ENCODE assay signal across 19 cellular contexts in the genomic region with DNA sequence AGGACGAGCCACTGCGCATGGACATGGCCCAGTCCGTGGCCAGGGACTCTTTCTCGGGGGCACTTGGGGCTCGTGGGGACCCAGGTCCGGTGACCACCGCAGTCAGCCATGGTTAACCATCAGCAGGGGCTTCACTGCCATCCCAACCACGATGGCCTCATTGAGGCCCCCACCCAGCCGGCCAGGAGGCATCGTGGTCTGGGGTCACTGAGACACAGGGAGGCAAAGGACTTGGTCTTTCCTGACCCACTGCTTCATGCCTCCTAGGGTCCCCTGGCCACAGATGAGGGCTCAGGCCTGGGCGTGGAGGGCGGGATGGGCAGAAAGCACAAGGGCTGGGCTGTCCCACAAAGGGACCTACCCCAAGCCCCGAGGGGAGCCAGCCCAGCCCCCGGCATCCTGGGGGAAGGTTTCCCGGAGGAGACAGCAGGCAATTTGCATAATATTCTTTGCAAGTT. TPM values are rescaled to one million over a fixed set of nuclear protein-coding genes. Genes with fewer than 3 reads are reported as not detected.
A peak's percentile ranks its signal among the peaks of the same experiment; 100 is the strongest.
DNase-seq lines count a peak whose midpoint lies in the region; ATAC-seq, FAIRE-seq and TF ChIP-seq lines count a peak whose summit lies in the region.
"Had no signal": no experiment of that assay in that cellular context is flagged by ENCODE, and none has a peak within 500 bp of the region (broad histone marks: within the 10 kb centered on the region; RNA-seq: fewer than 3 reads in every experiment).

No MANE protein-coding gene starts in this region.

- no peak overlapping the region for H3K9ac ChIP-seq in SK-N-SH
- no peak overlapping the region for H3K9ac ChIP-seq in GM12878 (ENCODE audit: control insufficient read depth, insufficient read depth, low read length)
- H3K9ac ChIP-seq in HepG2 (ENCODE audit: insufficient read depth, low read depth, low read length): no peak overlapping the region

- no peaks in the 10 kb centered on the region for H3K27me3 ChIP-seq in SK-N-SH (ENCODE audit: insufficient read depth)
- no peaks in the 10 kb centered on the region for H3K27me3 ChIP-seq in GM12878 (replicated peaks in 1 of 2; ENCODE audit: control insufficient read depth in 2 of 2, insufficient read depth in 2 of 2, low read length in 1 of 2)
- no peaks in the 10 kb centered on the region for H3K27me3 ChIP-seq in HepG2 (ENCODE audit: control insufficient read depth in 1 of 2, insufficient read depth in 2 of 2, low read length in 2 of 2)
- H3K27me3 ChIP-seq in thoracic aorta (replicated peaks; ENCODE audit: insufficient read depth): no peaks in the 10 kb centered on the region

- H3K4me2 ChIP-seq in SK-N-SH (no peak overlapping the region), GM12878 (ENCODE audit: control insufficient read depth, insufficient read depth) (peak overlapping the region; percentile 59), HepG2 (ENCODE audit: low read depth, low read length) (no peak overlapping the region)

- peak; percentile 50 for DNase-seq in SK-N-SH
- DNase-seq in GM12878 (ENCODE audit: low read depth, low spot score): no peak
- DNase-seq in HepG2 (ENCODE audit: low spot score): no peak
- DNase-seq in thoracic aorta (ENCODE audit: low spot score): no peak
- DNase-seq in germinal center (ENCODE audit: low spot score): no peak
- DNase-seq in activated gamma-delta T cell treated with Interleukin-2 at 50 U/mL for 16 hours: no peak
- DNase-seq in NCI-H1694 treated with DMSO at 0.1 percent for 48 hours (lab: John Stamatoyannopoulos, UW): no peak
- DNase-seq: activated CD8-positive, alpha-beta memory T cell treated with anti-CD3 and anti-CD28 coated beads for 24 hours; Kasumi-1; NCI-H187 treated with DMSO at 0.1 percent for 48 hours; NCI-H510A treated with DMSO at 0.1 percent for 48 hours; occipital lobe; small intestine; stimulated activated naive CD4-positive, alpha-beta T cell treated with Interleukin-2 at 50 U/mL for 16 hours; T-helper 1 cell; WERI-Rb-1 had no signal

- POLR2A ChIA-PET in SK-N-SH (lab: Yijun Ruan, JAX): no interaction called here
- POLR2A ChIA-PET in GM12878 (lab: Charles Lee): interaction anchor here (0.5 to 2.0 kb wide), 2 partner anchors 11 to 21 kb away, joined by 3 to 6 read pairs; no protein-coding TSS in a partner anchor
- POLR2A ChIA-PET in HepG2 (lab: Yijun Ruan, JAX): no interaction called here

- intact Hi-C loops in GM12878 (cut with micrococcal nuclease; ENCODE audit: unreplicated experiment): no loop called here
- intact Hi-C loops in HepG2 (cut with micrococcal nuclease; ENCODE audit: unreplicated experiment): no loop called here

- peaks cover 10% of the 10 kb centered on the region for H3F3A ChIP-seq in SK-N-SH (replicated peaks; ENCODE audit: insufficient read depth)

- no peak overlapping the region for H2AFZ ChIP-seq in SK-N-SH (ENCODE audit: low read depth)
- H2AFZ ChIP-seq in GM12878 (ENCODE audit: control insufficient read depth, low read depth, low read length): no peak overlapping the region
- H2AFZ ChIP-seq in HepG2 (ENCODE audit: low read length): no peak overlapping the region

- TF ChIP-seq CTCF in SK-N-SH (IDR thresholded peaks at IDR 0.05) (no peak), GM12878 (IDR thresholded peaks at IDR 0.05 in 2 of 3, conservative IDR thresholded peaks at IDR 0.05 in 1 of 3; ENCODE audit: control insufficient read depth in 2 of 3, extremely low read depth in 1 of 3, insufficient read depth in 1 of 3, low read depth in 3 of 3, low read length in 3 of 3) (no peak), HepG2 (CRISPR knock-in tag; IDR thresholded peaks at IDR 0.05) (no peak), thoracic aorta (IDR thresholded peaks at IDR 0.05) (no peak)

- H3K4me3 ChIP-seq in SK-N-SH (ENCODE audit: low read depth in 2 of 2, low read length in 1 of 2) (no peak overlapping the region), GM12878 (no peak overlapping the region), HepG2 (replicated peaks in 1 of 3; ENCODE audit: insufficient read depth in 1 of 3, low read depth in 2 of 3, low read length in 3 of 3) (no peak overlapping the region), thoracic aorta (peak overlapping the region; percentile 52)

- no TSS peak for BruUV-seq in GM12878 (replicated peaks; lab: Mats Ljungman, UMichigan)
- no TSS peak for BruUV-seq in HepG2 (replicated peaks; lab: Mats Ljungman, UMichigan)

- FAIRE-seq in GM12878 (lab: Jason Lieb, UNC) (no peak), HepG2 (lab: Jason Lieb, UNC) (no peak)
- FAIRE-seq: GM12891, small intestine had no signal

- TF ChIP-seq RAD21 in SK-N-SH (IDR thresholded peaks at IDR 0.05; ENCODE audit: low read length) (no peak), GM12878 (IDR thresholded peaks at IDR 0.05; ENCODE audit: insufficient read depth, low read depth, low read length) (no peak), HepG2 (CRISPR knock-in tag; IDR thresholded peaks at IDR 0.05) (no peak)

- TF ChIP-seq EP300 in SK-N-SH (IDR thresholded peaks at IDR 0.05; ENCODE audit: borderline replicate concordance in 1 of 2, low read depth in 1 of 2, low read length in 1 of 2) (no peak), GM12878 (IDR thresholded peaks at IDR 0.05; ENCODE audit: borderline replicate concordance in 1 of 2, control insufficient read depth in 1 of 2, low read depth in 2 of 2, low read length in 2 of 2) (no peak), HepG2 (IDR thresholded peaks at IDR 0.05; ENCODE audit: low read depth in 2 of 2, low read length in 2 of 2) (no peak), HepG2 (CRISPR knock-in tag; IDR thresholded peaks at IDR 0.05; ENCODE audit: borderline replicate concordance) (no peak)

- in situ Hi-C loops in GM12878 (cut with MboI): no loop called here
- in situ Hi-C loops in HepG2 (cut with HindIII; ENCODE audit: extremely low pct_ligation_motif_present, low pct_unique_long_range_greater_than_20kb): no loop called here

- 80% methylated on average over 7 of the region's 15 CpGs for WGBS in SK-N-SH (ENCODE audit: low lambda C conversion rate)
- 46% methylated on average over 15 of the region's 15 CpGs for WGBS in GM12878 (ENCODE audit: insufficient coverage, insufficient replicate concordance, low lambda C conversion rate, missing lambda C conversion rate)
- 85% methylated on average over 3 of the region's 15 CpGs for WGBS in HepG2 (ENCODE audit: low lambda C conversion rate)

- no peak for ATAC-seq in SK-N-SH treated with all-trans-retinoic acid at 6 μM for 48 hours
- no peak for ATAC-seq in GM12878
- ATAC-seq in HepG2: no peak
- ATAC-seq in thoracic aorta (ENCODE audit: insufficient number of reproducible peaks, low FRiP score, low read depth): no peak

- H3K9me3 ChIP-seq in SK-N-SH (no peaks in the 10 kb centered on the region), GM12878 (replicated peaks; ENCODE audit: control insufficient read depth, insufficient read depth, low read length) (no peaks in the 10 kb centered on the region), HepG2 (ENCODE audit: low read length) (no peaks in the 10 kb centered on the region), thoracic aorta (no peaks in the 10 kb centered on the region)

- TF ChIP-seq POLR2A in GM12878 (IDR thresholded peaks at IDR 0.05; ENCODE audit: low read depth, low read length) (no peak), HepG2 (IDR thresholded peaks at IDR 0.05; ENCODE audit: insufficient read depth in 1 of 2, low read depth in 2 of 2, low read length in 2 of 2) (no peak)

- peaks cover 86% of the 10 kb centered on the region for H3K79me2 ChIP-seq in SK-N-SH (ENCODE audit: insufficient read depth)
- H3K79me2 ChIP-seq in GM12878 (ENCODE audit: control insufficient read depth, insufficient read depth, low read length): peaks cover 6% of the 10 kb centered on the region
- H3K79me2 ChIP-seq in HepG2 (ENCODE audit: insufficient read depth, low read length): peaks cover 85% of the 10 kb centered on the region

- H3K9me2 ChIP-seq in SK-N-SH: no peaks in the 10 kb centered on the region

- H3K36me3 ChIP-seq in SK-N-SH (replicated peaks in 1 of 2; ENCODE audit: control insufficient read depth in 1 of 2, insufficient read depth in 2 of 2, low read length in 1 of 2): peaks cover 0 to 5% of the 10 kb centered on the region in 2 experiments
- H3K36me3 ChIP-seq in GM12878 (ENCODE audit: control insufficient read depth in 2 of 2, insufficient read depth in 2 of 2, low read length in 1 of 2): no peaks in the 10 kb centered on the region
- H3K36me3 ChIP-seq in HepG2 (replicated peaks in 1 of 2; ENCODE audit: control insufficient read depth in 1 of 2, insufficient read depth in 2 of 2, low read length in 2 of 2): 0 out of 5 replicates have a peak, but pooled peaks cover 4 to 7% of the 10 kb centered on the region in 2 experiments
- H3K36me3 ChIP-seq in thoracic aorta: no peaks in the 10 kb centered on the region
- H3K36me3 ChIP-seq: WERI-Rb-1 had no signal

- SMC1A ChIA-PET in GM12878 (lab: Charles Lee; ENCODE audit: uncharacterized antibody, unreplicated experiment): interaction anchor here (3.0 kb wide), 1 partner anchor 33 kb away, joined by 15 read pairs; no protein-coding TSS in a partner anchor

- RAD21 ChIA-PET in GM12878 (lab: Charles Lee; ENCODE audit: unreplicated experiment): interaction anchor here (0.6 to 2.9 kb wide), 3 partner anchors 18 to 97 kb away, joined by 3 to 28 read pairs (median 13); no protein-coding TSS in a partner anchor

- peaks cover 32 to 45% of the 10 kb centered on the region in 2 experiments; a peak in 3 of 4 replicates for H3K4me1 ChIP-seq in SK-N-SH (ENCODE audit: control insufficient read depth in 1 of 2, insufficient read depth in 2 of 2, low read depth in 1 of 2, low read length in 1 of 2)
- peaks cover 8% of the 10 kb centered on the region for H3K4me1 ChIP-seq in GM12878 (ENCODE audit: control insufficient read depth, insufficient read depth, low read length)
- peaks cover 35% of the 10 kb centered on the region for H3K4me1 ChIP-seq in HepG2 (ENCODE audit: insufficient read depth, low read length)
- peaks cover 67 to 84% of the 10 kb centered on the region in 2 donors for H3K4me1 ChIP-seq in thoracic aorta (ENCODE audit: control insufficient read depth in 1 of 2, low read depth in 2 of 2)

- no peak overlapping the region; a peak in 1 of 4 replicates for H3K27ac ChIP-seq in SK-N-SH (ENCODE audit: low read depth in 2 of 2, low read length in 1 of 2)
- H3K27ac ChIP-seq in GM12878 (ENCODE audit: control insufficient read depth, insufficient read depth): no peak overlapping the region
- H3K27ac ChIP-seq in HepG2 (ENCODE audit: extremely low read length, insufficient read depth, low read length): no peak overlapping the region
- peak overlapping the region; percentile 73 to 94 for H3K27ac ChIP-seq in thoracic aorta
- H3K27ac ChIP-seq: 22Rv1, WERI-Rb-1 had no signal

- H4K20me1 ChIP-seq in SK-N-SH (ENCODE audit: insufficient read depth): peaks cover 96% of the 10 kb centered on the region
- H4K20me1 ChIP-seq in GM12878 (ENCODE audit: control insufficient read depth, insufficient read depth): no peaks in the 10 kb centered on the region
- peaks cover 41% of the 10 kb centered on the region; the same call in 1 of the 2 replicates for H4K20me1 ChIP-seq in HepG2 (ENCODE audit: insufficient read depth, low read length)

- CTCF ChIA-PET in SK-N-SH (lab: Yijun Ruan, JAX): interaction anchor here (1.8 to 4.3 kb wide), 4 partner anchors 23 to 121 kb away, joined by 9 to 37 read pairs (median 22); no protein-coding TSS in a partner anchor
- CTCF ChIA-PET in GM12878 (lab: Yijun Ruan, JAX): interaction anchor here (3.3 kb wide), 1 partner anchor 33 kb away, joined by 46 read pairs; a partner anchor contains a TSS
- CTCF ChIA-PET in HepG2 (lab: Yijun Ruan, JAX; ENCODE audit: low intra/inter-chr PET ratio, low total read pairs): no interaction called here

RNA-seq across cellular contexts. Expression of a gene that starts 6.6 kb away (rescaled TPM):
- polyA plus RNA-seq in SK-N-SH (2012; rRNA removed) (18.4 and 22.1 TPM in 2 replicates), GM12878 (2011; rRNA removed) (3.5 and 5.4 TPM in 2 replicates), GM12878 (2014; fragmentation: Illumina TruSeq; extraction: Trizol) (2.0 and 3.1 TPM in 2 replicates), GM12878 (2014; fragmentation: Nextera tagmentation; extraction: Ambion mirVana) (1 to 10 TPM in 1 of 2 experiments, under 1 TPM in 1; 0.66 to 1.0 TPM), GM12878 (2014; rRNA removed) (7.5 and 9.4 TPM in 2 replicates), GM12878 (2016; fragmentation: Nextera tagmentation; extraction: Ambion mirVana) (1 to 10 TPM; 2.7 to 2.9 TPM), HepG2 (2011; rRNA removed) (5.9 and 6.3 TPM in 2 replicates)
- polyA plus RNA-seq in SK-N-SH (2012; cell fraction: cytosol; rRNA removed): 11.0 and 14.6 TPM in 2 replicates
- 32.2 and 32.4 TPM in 2 replicates for polyA plus RNA-seq in SK-N-SH (2012; cell fraction: nucleus; rRNA removed)
- total RNA-seq in GM12878 (2013; cell fraction: nucleolus; rRNA removed): 11.9 and 13.5 TPM in 2 replicates
- total RNA-seq in GM12878 (2014; rRNA removed) (7.9 and 9.1 TPM in 2 replicates), GM12878 (2014; rRNA removed; fragmentation: Illumina TruSeq; extraction: Trizol) (3.5 and 3.8 TPM in 2 replicates), GM12878 (2021) (14.2 and 14.7 TPM in 2 replicates), HepG2 (2016; rRNA removed; fragmentation: Illumina TruSeq; extraction: Trizol) (10.5 and 12.3 TPM in 2 replicates), thoracic aorta (10 to 100 TPM; 69.2 to 79.7 TPM)
- 1.1 TPM for polyA plus RNA-seq in GM12878 (2011; ENCODE audit: low read depth)
- 7.9 and 9.6 TPM in 2 replicates for polyA plus RNA-seq in GM12878 (2011; cell fraction: cytosol; rRNA removed)
- polyA plus RNA-seq in GM12878 (2011; cell fraction: nucleus; rRNA removed): 15.3 and 20.7 TPM in 2 replicates
- 3.8 and 4.4 TPM in 2 replicates for polyA plus RNA-seq in GM12878 (2012)
- 11.8 and 12.6 TPM in 2 replicates for polyA minus RNA-seq in GM12878 (2011; rRNA and poly(A)+ RNA removed)
- polyA minus RNA-seq in GM12878 (2011; cell fraction: cytosol; rRNA and poly(A)+ RNA removed): 7.3 and 9.0 TPM in 2 replicates
- 3.5 and 7.1 TPM in 2 replicates for polyA minus RNA-seq in GM12878 (2011; cell fraction: nucleus; rRNA and poly(A)+ RNA removed)
- 2.1 and 2.2 TPM in 2 replicates for total RNA-seq in HepG2 (2016; cell fraction: cytosol; rRNA removed; fragmentation: Illumina TruSeq; extraction: Trizol; ENCODE audit: low read depth)
- 9.0 and 12.3 TPM in 2 replicates for total RNA-seq in HepG2 (2016; cell fraction: insoluble cytoplasmic fraction; rRNA removed; fragmentation: Illumina TruSeq; extraction: Trizol)
- total RNA-seq in HepG2 (2016; cell fraction: membrane; rRNA removed; fragmentation: Illumina TruSeq; extraction: Trizol): 5.3 TPM in 2 replicates
- total RNA-seq in HepG2 (2016; cell fraction: nucleus; rRNA removed; fragmentation: Illumina TruSeq; extraction: Trizol): 8.0 and 9.6 TPM in 2 replicates
- 4.1 and 5.8 TPM in 2 replicates for polyA plus RNA-seq in HepG2 (2011; cell fraction: cytosol; rRNA removed)
- 28.9 and 40.8 TPM in 2 replicates for polyA plus RNA-seq in HepG2 (2011; cell fraction: nucleus; rRNA removed)
- polyA plus RNA-seq in HepG2 (2012): 6.2 and 7.1 TPM in 2 replicates
- polyA plus RNA-seq in HepG2 (2016; cell fraction: cytosol; fragmentation: Illumina TruSeq; extraction: Trizol; ENCODE audit: low read depth): 0.80 TPM in 2 replicates
- polyA plus RNA-seq in HepG2 (2016; cell fraction: insoluble cytoplasmic fraction; fragmentation: Illumina TruSeq; extraction: Trizol; ENCODE audit: low read depth): 8.9 and 10.6 TPM in 2 replicates
- polyA plus RNA-seq in HepG2 (2016; cell fraction: membrane; fragmentation: Illumina TruSeq; extraction: Trizol; ENCODE audit: low read depth): 2.4 and 2.5 TPM in 2 replicates
- polyA plus RNA-seq in HepG2 (2016; cell fraction: nucleus; fragmentation: Illumina TruSeq; extraction: Trizol; ENCODE audit: insufficient read depth, low read depth): 15.3 and 15.7 TPM in 2 replicates
- polyA minus RNA-seq in HepG2 (2011; rRNA and poly(A)+ RNA removed; ENCODE audit: low replicate concordance): 14.5 and 16.4 TPM in 2 replicates
- polyA minus RNA-seq in HepG2 (2011; cell fraction: cytosol; rRNA and poly(A)+ RNA removed): 9.2 and 9.6 TPM in 2 replicates
- polyA minus RNA-seq in HepG2 (2011; cell fraction: nucleus; rRNA and poly(A)+ RNA removed): 10.6 and 13.4 TPM in 2 replicates

RNA-seq across cellular contexts. Expression of a gene that starts 30.2 kb away (rescaled TPM):
- polyA plus RNA-seq in SK-N-SH (2012; rRNA removed) (22.1 and 25.9 TPM in 2 replicates), GM12878 (2011; rRNA removed) (3.5 and 6.2 TPM in 2 replicates), GM12878 (2014; fragmentation: Illumina TruSeq; extraction: Trizol) (2.6 and 6.7 TPM in 2 replicates), GM12878 (2014; fragmentation: Nextera tagmentation; extraction: Ambion mirVana) (1 to 10 TPM in 1 of 2 experiments, under 1 TPM in 1; 0.39 to 1.2 TPM), GM12878 (2014; rRNA removed) (25.4 and 27.5 TPM in 2 replicates), GM12878 (2016; fragmentation: Nextera tagmentation; extraction: Ambion mirVana) (10 to 100 TPM in 1 of 2 experiments, 1 to 10 TPM in 1; 6.2 to 16.6 TPM), HepG2 (2011; rRNA removed) (5.5 and 7.1 TPM in 2 replicates)
- 14.6 and 21.9 TPM in 2 replicates for polyA plus RNA-seq in SK-N-SH (2012; cell fraction: cytosol; rRNA removed)
- polyA plus RNA-seq in SK-N-SH (2012; cell fraction: nucleus; rRNA removed): 31.1 and 36.2 TPM in 2 replicates
- total RNA-seq in GM12878 (2013; cell fraction: nucleolus; rRNA removed): 19.1 and 19.6 TPM in 2 replicates
- total RNA-seq in GM12878 (2014; rRNA removed) (30.1 and 39.9 TPM in 2 replicates), GM12878 (2014; rRNA removed; fragmentation: Illumina TruSeq; extraction: Trizol) (8.5 and 10.4 TPM in 2 replicates), GM12878 (2021) (33.4 and 38.4 TPM in 2 replicates), HepG2 (2016; rRNA removed; fragmentation: Illumina TruSeq; extraction: Trizol) (12.0 and 13.9 TPM in 2 replicates), thoracic aorta (10 to 100 TPM; 38.9 to 40.1 TPM)
- 3.5 TPM for polyA plus RNA-seq in GM12878 (2011; ENCODE audit: low read depth)
- polyA plus RNA-seq in GM12878 (2011; cell fraction: cytosol; rRNA removed): 9.3 and 16.0 TPM in 2 replicates
- polyA plus RNA-seq in GM12878 (2011; cell fraction: nucleus; rRNA removed): 22.4 and 27.6 TPM in 2 replicates
- polyA plus RNA-seq in GM12878 (2012): 9.7 and 11.4 TPM in 2 replicates
- 5.5 and 13.3 TPM in 2 replicates for polyA minus RNA-seq in GM12878 (2011; rRNA and poly(A)+ RNA removed)
- polyA minus RNA-seq in GM12878 (2011; cell fraction: cytosol; rRNA and poly(A)+ RNA removed): 7.3 and 8.3 TPM in 2 replicates
- polyA minus RNA-seq in GM12878 (2011; cell fraction: nucleus; rRNA and poly(A)+ RNA removed): 12.8 and 25.1 TPM in 2 replicates
- total RNA-seq in HepG2 (2016; cell fraction: cytosol; rRNA removed; fragmentation: Illumina TruSeq; extraction: Trizol; ENCODE audit: low read depth): 7.7 and 7.9 TPM in 2 replicates
- total RNA-seq in HepG2 (2016; cell fraction: insoluble cytoplasmic fraction; rRNA removed; fragmentation: Illumina TruSeq; extraction: Trizol): 9.6 and 13.9 TPM in 2 replicates
- total RNA-seq in HepG2 (2016; cell fraction: membrane; rRNA removed; fragmentation: Illumina TruSeq; extraction: Trizol): 17.8 and 22.1 TPM in 2 replicates
- total RNA-seq in HepG2 (2016; cell fraction: nucleus; rRNA removed; fragmentation: Illumina TruSeq; extraction: Trizol): 10.1 and 11.0 TPM in 2 replicates
- 7.1 and 10.4 TPM in 2 replicates for polyA plus RNA-seq in HepG2 (2011; cell fraction: cytosol; rRNA removed)
- 9.4 and 12.5 TPM in 2 replicates for polyA plus RNA-seq in HepG2 (2011; cell fraction: nucleus; rRNA removed)
- polyA plus RNA-seq in HepG2 (2012): 6.0 and 9.5 TPM in 2 replicates
- 6.4 and 8.1 TPM in 2 replicates for polyA plus RNA-seq in HepG2 (2016; cell fraction: cytosol; fragmentation: Illumina TruSeq; extraction: Trizol; ENCODE audit: low read depth)
- 14.5 and 15.8 TPM in 2 replicates for polyA plus RNA-seq in HepG2 (2016; cell fraction: insoluble cytoplasmic fraction; fragmentation: Illumina TruSeq; extraction: Trizol; ENCODE audit: low read depth)
- polyA plus RNA-seq in HepG2 (2016; cell fraction: membrane; fragmentation: Illumina TruSeq; extraction: Trizol; ENCODE audit: low read depth): 14.9 and 17.1 TPM in 2 replicates
- polyA plus RNA-seq in HepG2 (2016; cell fraction: nucleus; fragmentation: Illumina TruSeq; extraction: Trizol; ENCODE audit: insufficient read depth, low read depth): 14.9 and 17.4 TPM in 2 replicates
- 18.3 and 50.6 TPM in 2 replicates for polyA minus RNA-seq in HepG2 (2011; rRNA and poly(A)+ RNA removed; ENCODE audit: low replicate concordance)
- polyA minus RNA-seq in HepG2 (2011; cell fraction: cytosol; rRNA and poly(A)+ RNA removed): 7.9 and 8.8 TPM in 2 replicates
- polyA minus RNA-seq in HepG2 (2011; cell fraction: nucleus; rRNA and poly(A)+ RNA removed): 4.7 and 8.0 TPM in 2 replicates

Comparison
In these comparisons a context has a peak if more than half of its experiments do, and no peak if none do; other contexts are left out.
1. H3K27ac ChIP-seq: peak in thoracic aorta (2 of 2); none in SK-N-SH (0 of 2), GM12878 (single experiment) and HepG2 (single experiment).